In the genomic region with DNA sequence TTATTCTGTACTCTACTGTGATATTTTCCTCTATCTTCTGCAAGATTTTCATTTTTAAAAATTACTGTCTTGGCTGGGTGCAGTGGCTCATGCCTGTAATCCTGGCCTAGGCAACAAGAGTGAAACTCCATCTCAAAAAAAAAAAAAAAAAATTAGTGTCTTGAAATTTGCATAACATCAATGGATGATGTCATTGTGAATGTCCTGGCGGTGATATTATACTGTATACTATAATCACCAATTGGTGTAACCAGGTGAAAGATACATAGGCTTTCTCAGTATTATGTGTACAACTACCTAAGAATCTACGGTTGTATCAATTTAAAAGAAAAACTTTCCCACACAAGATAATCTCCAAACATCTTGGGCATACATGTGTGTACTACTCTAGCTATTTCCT, we compare ENCODE assay signal across 1 cellular context.
A peak's percentile ranks its signal among the peaks of the same experiment; 100 is the strongest.
TF ChIP-seq lines count a peak whose summit lies in the region.

No MANE protein-coding gene starts in this region.

TF ChIP-seq in GM12878, 131 proteins besides CTCF, POLR2A, EP300 and RAD21 (continued from another document):
- TF ChIP-seq, protein P1, sequence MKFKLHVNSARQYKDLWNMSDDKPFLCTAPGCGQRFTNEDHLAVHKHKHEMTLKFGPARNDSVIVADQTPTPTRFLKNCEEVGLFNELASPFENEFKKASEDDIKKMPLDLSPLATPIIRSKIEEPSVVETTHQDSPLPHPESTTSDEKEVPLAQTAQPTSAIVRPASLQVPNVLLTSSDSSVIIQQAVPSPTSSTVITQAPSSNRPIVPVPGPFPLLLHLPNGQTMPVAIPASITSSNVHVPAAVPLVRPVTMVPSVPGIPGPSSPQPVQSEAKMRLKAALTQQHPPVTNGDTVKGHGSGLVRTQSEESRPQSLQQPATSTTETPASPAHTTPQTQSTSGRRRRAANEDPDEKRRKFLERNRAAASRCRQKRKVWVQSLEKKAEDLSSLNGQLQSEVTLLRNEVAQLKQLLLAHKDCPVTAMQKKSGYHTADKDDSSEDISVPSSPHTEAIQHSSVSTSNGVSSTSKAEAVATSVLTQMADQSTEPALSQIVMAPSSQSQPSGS (IDR thresholded peaks at IDR 0.05; ENCODE audit: low read length), result peak; percentile 25; the same call in 1 of the 2 replicates
